1 cellular context compared by ENCODE assay signal in genomic region chr6:37668251-37668650, GRCh38.
TF ChIP-seq lines count a peak whose summit lies in the region.

No MANE protein-coding gene starts in this region.

TF ChIP-seq in HepG2, 621 proteins besides CTCF, POLR2A, EP300 and RAD21 (continued from another document):
- TF ChIP-seq ZNF580 (CRISPR knock-in tag; IDR thresholded peaks at IDR 0.05; ENCODE audit: borderline replicate concordance, low read depth) (no peak), RAD51 (IDR thresholded peaks at IDR 0.05; ENCODE audit: borderline replicate concordance) (no peak), KAT2B (IDR thresholded peaks at IDR 0.05; ENCODE audit: borderline replicate concordance, low read depth, low read length) (no peak), IRF1 (CRISPR knock-in tag; IDR thresholded peaks at IDR 0.05; ENCODE audit: low read depth) (no peak), STAT6 (CRISPR knock-in tag; IDR thresholded peaks at IDR 0.05; ENCODE audit: borderline replicate concordance) (no peak), GPN1 (CRISPR knock-in tag; IDR thresholded peaks at IDR 0.05; ENCODE audit: borderline replicate concordance) (no peak), SP2 (CRISPR knock-in tag; IDR thresholded peaks at IDR 0.05) (no peak)
